8 cellular contexts compared by ENCODE assay signal in genomic region chr15:90004252-90004651, GRCh38. TPM values are rescaled to one million over a fixed set of nuclear protein-coding genes. Genes with fewer than 3 reads are reported as not detected.
A peak's percentile ranks its signal among the peaks of the same experiment; 100 is the strongest.
DNase-seq lines count a peak whose midpoint lies in the region; FAIRE-seq and TF ChIP-seq lines count a peak whose summit lies in the region.

No MANE protein-coding gene starts in this region.

- H3K36me3 Mint-ChIP-seq in activated T-helper 1 cell treated with anti-CD3 and anti-CD28 coated beads, Interleukin-12 subunit alpha, Interleukin-12 subunit beta, Interleukin-2, Interleukin-4 antibody, amounts not matched to agents 30 ng/mL and 10 ng/mL and 1 ng/mL, durations not matched to agents 14 hours and 24 hours and 36 hours (ENCODE audit: low read depth), result peaks cover 10% of the 10 kb centered on the region

- intact Hi-C loops in activated T-helper 1 cell treated with anti-CD3 and anti-CD28 coated beads, Interleukin-12 subunit alpha, Interleukin-12 subunit beta, Interleukin-2, Interleukin-4 antibody, amounts not matched to agents 30 ng/mL and 10 ng/mL and 1 ng/mL, durations not matched to agents 14 hours and 24 hours and 36 hours (cut with micrococcal nuclease), result loop anchor here (5.0 kb wide), 2 partner anchors 252 to 1382 kb away; partner anchors contain the start of genes AEN and MESP1

- H3K4me3 ChIP-seq in HFF-Myc (replicated peaks; ENCODE audit: low read depth, low read length), result peak overlapping the region; percentile 14; the same call in 1 of the 2 replicates
- no peak overlapping the region for H3K4me3 ChIP-seq in small intestine (ENCODE audit: low read depth in 1 of 2, low read length in 2 of 2)

- TF ChIP-seq CTCF in HFF-Myc (IDR thresholded peaks at IDR 0.05; ENCODE audit: low read depth, low read length, missing control alignments), result no peak

- H3K27ac Mint-ChIP-seq in activated T-helper 1 cell treated with anti-CD3 and anti-CD28 coated beads, Interleukin-12 subunit alpha, Interleukin-12 subunit beta, Interleukin-2, Interleukin-4 antibody, amounts not matched to agents 30 ng/mL and 10 ng/mL and 1 ng/mL, durations not matched to agents 14 hours and 24 hours and 36 hours, result no peak overlapping the region

- peaks cover 2 to 16% of the 10 kb centered on the region in 2 donors for H3K4me1 ChIP-seq in small intestine (ENCODE audit: control insufficient read depth in 2 of 2, insufficient read depth in 1 of 2, low read depth in 1 of 2, low read length in 1 of 2)

- H3K36me3 ChIP-seq in small intestine (ENCODE audit: control insufficient read depth in 2 of 2, insufficient read depth in 2 of 2, low read length in 2 of 2), result no peaks in the 10 kb centered on the region

- FAIRE-seq in small intestine (lab: Jason Lieb, UNC), result no peak

- 37 to 53% (median 46%) methylated on average over 5 of the region's 5 CpGs for whole genome bisulfite sequencing in small intestine, 3 donors

- H3K9me3 ChIP-seq in small intestine (ENCODE audit: control insufficient read depth, low read depth), result no peaks in the 10 kb centered on the region

- no peaks in the 10 kb centered on the region for H3K27me3 ChIP-seq in small intestine (ENCODE audit: control insufficient read depth in 2 of 2, insufficient read depth in 2 of 2, low read length in 2 of 2)

- H3K9me3 Mint-ChIP-seq in activated T-helper 1 cell treated with anti-CD3 and anti-CD28 coated beads, Interleukin-12 subunit alpha, Interleukin-12 subunit beta, Interleukin-2, Interleukin-4 antibody, amounts not matched to agents 30 ng/mL and 10 ng/mL and 1 ng/mL, durations not matched to agents 14 hours and 24 hours and 36 hours, result no peaks in the 10 kb centered on the region

- peaks cover 64% of the 10 kb centered on the region for H3K4me1 Mint-ChIP-seq in activated T-helper 1 cell treated with anti-CD3 and anti-CD28 coated beads, Interleukin-12 subunit alpha, Interleukin-12 subunit beta, Interleukin-2, Interleukin-4 antibody, amounts not matched to agents 30 ng/mL and 10 ng/mL and 1 ng/mL, durations not matched to agents 14 hours and 24 hours and 36 hours (ENCODE audit: low read depth)

- H3K27me3 Mint-ChIP-seq in activated T-helper 1 cell treated with anti-CD3 and anti-CD28 coated beads, Interleukin-12 subunit alpha, Interleukin-12 subunit beta, Interleukin-2, Interleukin-4 antibody, amounts not matched to agents 30 ng/mL and 10 ng/mL and 1 ng/mL, durations not matched to agents 14 hours and 24 hours and 36 hours (ENCODE audit: insufficient read depth), result peaks cover 5% of the 10 kb centered on the region

- DNase-seq in HFF-Myc (ENCODE audit: extremely low read depth, low read depth), result no peak
- DNase-seq in amniotic epithelial cell (ENCODE audit: low read depth), result peak; percentile 60
- DNase-seq in iPS-NIHi7 (ENCODE audit: extremely low spot score), result peak; percentile 49
- no peak for DNase-seq in small intestine
- no peak for DNase-seq in HUDEP-2 (lab: John Stamatoyannopoulos, UW; ENCODE audit: unreplicated experiment in 76 of 76)
- DNase-seq in dedifferentiated amniotic fluid mesenchymal stem cell (ENCODE audit: extremely low spot score), result no peak
- no peak for DNase-seq in activated T-helper 1 cell treated with anti-CD3 and anti-CD28 coated beads, Interleukin-12 subunit alpha, Interleukin-12 subunit beta, Interleukin-2, Interleukin-4 antibody, amounts not matched to agents 30 ng/mL and 10 ng/mL and 1 ng/mL, durations not matched to agents 14 hours and 24 hours and 36 hours (ENCODE audit: low spot score)
- no peak for DNase-seq in DMS 273 treated with DMSO at 0.1 percent for 48 hours (lab: John Stamatoyannopoulos, UW)

- H3K27ac ChIP-seq in small intestine (ENCODE audit: low read depth in 1 of 2, low read length in 1 of 2), result peak overlapping the region; percentile 44 to 77

- no peak overlapping the region for H3K4me3 Mint-ChIP-seq in activated T-helper 1 cell treated with anti-CD3 and anti-CD28 coated beads, Interleukin-12 subunit alpha, Interleukin-12 subunit beta, Interleukin-2, Interleukin-4 antibody, amounts not matched to agents 30 ng/mL and 10 ng/mL and 1 ng/mL, durations not matched to agents 14 hours and 24 hours and 36 hours

RNA-seq across cellular contexts. Expression of gene ZNF710, which starts 3.1 kb away (rescaled TPM):
- 10 to 100 TPM; 10.3 to 19.7 (median 18.0) TPM for polyA plus RNA-seq in small intestine
- 22.6 and 23.1 TPM in 2 replicates for total RNA-seq in activated T-helper 1 cell treated with anti-CD3 and anti-CD28 coated beads, Interleukin-12 subunit alpha, Interleukin-12 subunit beta, Interleukin-2, Interleukin-4 antibody, amounts not matched to agents 30 ng/mL and 10 ng/mL and 1 ng/mL, durations not matched to agents 14 hours and 24 hours and 36 hours

Comparison
In these comparisons a context has a peak if more than half of its experiments do, and no peak if none do; other contexts are left out.
1. DNase-seq: peak in amniotic epithelial cell (single experiment) and iPS-NIHi7 (single experiment); none in HFF-Myc (single experiment), small intestine (single experiment), HUDEP-2 (0 of 76), dedifferentiated amniotic fluid mesenchymal stem cell (single experiment), activated T-helper 1 cell treated with anti-CD3 and anti-CD28 coated beads, Interleukin-12 subunit alpha, Interleukin-12 subunit beta, Interleukin-2, Interleukin-4 antibody, amounts not matched to agents 30 ng/mL and 10 ng/mL and 1 ng/mL, durations not matched to agents 14 hours and 24 hours and 36 hours (single experiment) and DMS 273 treated with DMSO at 0.1 percent for 48 hours (single experiment).